Comparison of ENCODE assay signal across 19 cellular contexts in genomic region chr3:159025733-159026132, GRCh38. TPM values are rescaled to one million over a fixed set of nuclear protein-coding genes. Genes with fewer than 3 reads are reported as not detected.
DNase-seq lines count a peak whose midpoint lies in the region; ATAC-seq and TF ChIP-seq lines count a peak whose summit lies in the region.
"Had no signal": no experiment of that assay in that cellular context is flagged by ENCODE, and none has a peak within 500 bp of the region (broad histone marks: within the 10 kb centered on the region; RNA-seq: fewer than 3 reads in every experiment).

No MANE protein-coding gene starts in this region.

- 0 out of 2 replicates have a peak, but pooled peaks have one; percentile 22 for TF ChIP-seq CTCF in PC-3 (conservative IDR thresholded peaks at IDR 0.05; ENCODE audit: low read depth, low read length)
- peak; percentile 16 for TF ChIP-seq CTCF in endodermal cell (conservative IDR thresholded peaks at IDR 0.05)
- peak; percentile 29 for TF ChIP-seq CTCF in foreskin keratinocyte (conservative IDR thresholded peaks at IDR 0.05)

- DNase-seq in ELR (ENCODE audit: low read depth) = peak; percentile 37
- DNase-seq in PC-3 = peak; percentile 37
- no peak for DNase-seq in endodermal cell
- peak in 1 of 2 donors; percentile 32 for DNase-seq in foreskin keratinocyte
- DNase-seq in NCI-H69 (lab: John Stamatoyannopoulos, UW) = no peak
- no peak for DNase-seq in NCI-H187 treated with DMSO at 0.1 percent for 48 hours (lab: John Stamatoyannopoulos, UW)
- DNase-seq in stimulated activated CD4-positive, alpha-beta T cell treated with anti-CD3 and anti-CD28 coated beads, Interleukin-2, amount 100 ng/mL, for 24 hours = no peak
- DNase-seq: 8988T; Calu3; CD8-positive, alpha-beta T cell; DMS79 treated with DMSO at 0.1 percent for 48 hours; H9 had no signal

- H3K27ac ChIP-seq in PC-3 (ENCODE audit: low read length) (no peak overlapping the region), endodermal cell (ENCODE audit: low read depth, low read length) (no peak overlapping the region), foreskin keratinocyte (no peak overlapping the region)
- H3K27ac ChIP-seq: BLaER1 treated with 17β-estradiol and CSF1 and Interleukin-3, amounts not matched to agents 10 nM and 100 nM had no signal

- H3K4me3 ChIP-seq in PC-3 (ENCODE audit: low read length) (no peak overlapping the region), endodermal cell (ENCODE audit: low read length) (no peak overlapping the region)
- H3K4me3 ChIP-seq: BLaER1 treated with 17β-estradiol and CSF1 and Interleukin-3, amounts not matched to agents 10 nM and 100 nM; GM12878 had no signal

- peaks cover 10% of the 10 kb centered on the region for H3K9me3 Mint-ChIP-seq in endodermal cell
- H3K9me3 Mint-ChIP-seq: H9 had no signal

- H3K4me3 Mint-ChIP-seq in endodermal cell = no peak overlapping the region
- H3K4me3 Mint-ChIP-seq: CD8-positive, alpha-beta T cell; H9 had no signal

- H3K27ac Mint-ChIP-seq in endodermal cell = no peak overlapping the region
- H3K27ac Mint-ChIP-seq: CD8-positive, alpha-beta T cell; H9 had no signal

- no peak overlapping the region for H2AFZ ChIP-seq in PC-3 (ENCODE audit: low read length)

- intact Hi-C loops in PC-3 (cut with micrococcal nuclease) = no loop called here

- H3K27me3 ChIP-seq in PC-3 (ENCODE audit: low read length) (no peaks in the 10 kb centered on the region), endodermal cell (ENCODE audit: control insufficient read depth, insufficient read depth, low read length, poor library complexity, severe bottlenecking) (no peaks in the 10 kb centered on the region), foreskin keratinocyte (no peaks in the 10 kb centered on the region)
- H3K27me3 ChIP-seq: BLaER1 treated with 17β-estradiol and CSF1 and Interleukin-3, amounts not matched to agents 10 nM and 100 nM had no signal

- WGBS in endodermal cell (ENCODE audit: insufficient coverage in 1 of 2, insufficient read length in 1 of 2), 2 experiments = 20 to 41% methylated on average over 2 of the region's 2 CpGs

- H3K36me3 Mint-ChIP-seq in endodermal cell (ENCODE audit: low read depth) = no peaks in the 10 kb centered on the region
- H3K36me3 Mint-ChIP-seq: CD8-positive, alpha-beta T cell had no signal

- no peaks in the 10 kb centered on the region for H4K20me1 ChIP-seq in PC-3 (ENCODE audit: low read length)
- H4K20me1 ChIP-seq: BLaER1 treated with 17β-estradiol and CSF1 and Interleukin-3, amounts not matched to agents 10 nM and 100 nM had no signal

- peaks cover 6% of the 10 kb centered on the region for H3K27me3 Mint-ChIP-seq in endodermal cell (ENCODE audit: insufficient read depth)

- POLR2A ChIA-PET in PC-3 (lab: Charles Lee; ENCODE audit: unreplicated experiment) = no interaction called here

- H3K9me3 ChIP-seq in PC-3 (ENCODE audit: low read length) (no peaks in the 10 kb centered on the region), endodermal cell (ENCODE audit: control insufficient read depth, low read length) (peaks cover 30% of the 10 kb centered on the region)

- H3K4me1 ChIP-seq in PC-3 (ENCODE audit: insufficient read depth, low read length) = no peaks in the 10 kb centered on the region
- no peaks in the 10 kb centered on the region for H3K4me1 ChIP-seq in endodermal cell (ENCODE audit: control insufficient read depth, insufficient read depth, low read length)
- no peaks in the 10 kb centered on the region for H3K4me1 ChIP-seq in foreskin keratinocyte
- H3K4me1 ChIP-seq: BLaER1 treated with 17β-estradiol and CSF1 and Interleukin-3, amounts not matched to agents 10 nM and 100 nM had no signal

- H3K36me3 ChIP-seq in PC-3 (ENCODE audit: low read depth, low read length) = peaks cover 3% of the 10 kb centered on the region; the same call in 1 of the 2 replicates
- H3K36me3 ChIP-seq in endodermal cell (ENCODE audit: control insufficient read depth, insufficient read depth, low read length) = no peaks in the 10 kb centered on the region

- H3K4me2 ChIP-seq in PC-3 (ENCODE audit: low read length) = no peak overlapping the region
- H3K4me2 ChIP-seq: BLaER1 treated with 17β-estradiol and CSF1 and Interleukin-3, amounts not matched to agents 10 nM and 100 nM had no signal

- no TSS peak for BruUV-seq in PC-3 (replicated peaks; lab: Mats Ljungman, UMichigan)

- CTCF ChIA-PET in PC-3 (lab: Charles Lee) = interaction anchor here (0.6 kb wide), 1 partner anchor 398 kb away, joined by 3 read pairs; no protein-coding TSS in a partner anchor

- H3K4me1 Mint-ChIP-seq in endodermal cell = no peaks in the 10 kb centered on the region
- H3K4me1 Mint-ChIP-seq: H9 had no signal

- ATAC-seq in PC-3 (no peak), foreskin keratinocyte (peak; percentile 68)
- ATAC-seq: CD8-positive, alpha-beta T cell; GM12878; HepG2 had no signal

- no peaks in the 10 kb centered on the region for H3F3A ChIP-seq in PC-3 (ENCODE audit: low read length, unreplicated experiment)

- peaks cover 54% of the 10 kb centered on the region for H3K79me2 ChIP-seq in PC-3 (ENCODE audit: low read length)

- no peaks in the 10 kb centered on the region for H3K9me2 ChIP-seq in PC-3 (replicated peaks; ENCODE audit: low read length)

- H3K9ac ChIP-seq in PC-3 (ENCODE audit: low read length) (no peak overlapping the region), endodermal cell (ENCODE audit: extremely low read depth, low read length, poor library complexity, severe bottlenecking) (no peak overlapping the region)
- H3K9ac ChIP-seq: BLaER1 treated with 17β-estradiol and CSF1 and Interleukin-3, amounts not matched to agents 10 nM and 100 nM had no signal

RNA-seq across cellular contexts. Expression of gene IQCJ, which starts 43.4 kb away (rescaled TPM):
- total RNA-seq in PC-3 (2014; rRNA removed) (17.5 and 20.1 TPM in 2 replicates), endodermal cell (not detected), foreskin keratinocyte (not detected in 2 replicates)
- polyA plus RNA-seq in endodermal cell (2013, experiment 1 of 2) = not detected
- polyA plus RNA-seq in endodermal cell (2013, experiment 2 of 2) = not detected
- polyA plus RNA-seq in foreskin keratinocyte = not detected in 2 replicates
- total RNA-seq: A673; Calu3; CD8-positive, alpha-beta T cell; G401; GM12878; H1; H9; HepG2 had no signal
- polyA plus RNA-seq: AG04450, GM12878, H1, HepG2 had no signal

Comparison
In these comparisons a context has a peak if more than half of its experiments do, and no peak if none do; other contexts are left out.
1. DNase-seq: peak in ELR (single experiment) and PC-3 (single experiment); none in endodermal cell (single experiment), NCI-H69 (single experiment), NCI-H187 treated with DMSO at 0.1 percent for 48 hours (single experiment) and stimulated activated CD4-positive, alpha-beta T cell treated with anti-CD3 and anti-CD28 coated beads, Interleukin-2, amount 100 ng/mL, for 24 hours (0 of 2).
2. RNA of gene IQCJ, which starts 43.4 kb away (total RNA-seq): 17.5 to 20.1 TPM in PC-3; not detected in endodermal cell and not detected in foreskin keratinocyte; every median in the first group is over 10 times any median in the second.
3. Peak in every context shown above with its lines, with median percentiles within 50 percentile points of each other: CTCF ChIP-seq.